In genomic region chr1:9817734-9818133, GRCh38 we compare ENCODE assay signal across 17 cellular contexts. TPM values are rescaled to one million over a fixed set of nuclear protein-coding genes. Genes with fewer than 3 reads are reported as not detected.
DNase-seq lines count a peak whose midpoint lies in the region; ATAC-seq and TF ChIP-seq lines count a peak whose summit lies in the region.
"Had no signal": no experiment of that assay in that cellular context is flagged by ENCODE, and none has a peak within 500 bp of the region (broad histone marks: within the 10 kb centered on the region; RNA-seq: fewer than 3 reads in every experiment).

No MANE protein-coding gene starts in this region.

- H3K9me3 ChIP-seq in OCI-LY1 (ENCODE audit: low read length): no peaks in the 10 kb centered on the region
- no peaks in the 10 kb centered on the region for H3K9me3 ChIP-seq in colonic mucosa
- no peaks in the 10 kb centered on the region for H3K9me3 ChIP-seq in spleen
- H3K9me3 ChIP-seq: A549, Caco-2 had no signal

- intact Hi-C loops in cardiac septum (cut with DNase I) (no loop called here), Right ventricle myocardium superior (cut with DNase I) (no loop called here), colonic mucosa (cut with DNase I) (no loop called here), spleen (cut with DNase I; ENCODE audit: low total_unique reads) (no loop called here)

- TF ChIP-seq POLR2A in spleen (IDR thresholded peaks at IDR 0.05): no peak

- H3K4me3 ChIP-seq in OCI-LY1 (ENCODE audit: low read depth, low read length, poor library complexity, severe bottlenecking): no peak overlapping the region
- no peak overlapping the region for H3K4me3 ChIP-seq in colonic mucosa
- H3K4me3 ChIP-seq in spleen: no peak overlapping the region
- H3K4me3 ChIP-seq: A549, GM23248 had no signal

- H3K4me2 ChIP-seq in OCI-LY1 (ENCODE audit: low read length): no peak overlapping the region
- H3K4me2 ChIP-seq: A549 had no signal

- H3F3A ChIP-seq in OCI-LY1 (ENCODE audit: insufficient read depth, low read length): 0 out of 2 replicates have a peak, but pooled peaks cover 3% of the 10 kb centered on the region

- no peak overlapping the region for H2AFZ ChIP-seq in OCI-LY1 (ENCODE audit: low read length)
- H2AFZ ChIP-seq: GM23248 had no signal

- ATAC-seq in Right ventricle myocardium superior (ENCODE audit: poor library complexity) (no peak), GM21381 (IDR thresholded peaks at IDR 0.05; ENCODE audit: unreplicated experiment) (no peak), GM19455 (IDR thresholded peaks at IDR 0.05; ENCODE audit: unreplicated experiment) (no peak)
- ATAC-seq: A549 had no signal

- no peaks in the 10 kb centered on the region for H3K9me2 ChIP-seq in OCI-LY1 (ENCODE audit: low read depth, low read length)

- DNase-seq in cardiac septum (ENCODE audit: low spot score) (peak; percentile 41), Right ventricle myocardium superior (no peak), colonic mucosa (no peak), spleen (peak; percentile 11), putamen (ENCODE audit: low spot score) (no peak)
- DNase-seq: AML-193; Caco-2; CD4-positive, alpha-beta T cell; GDM1; GM23248; HCEC 1CT had no signal

- peaks cover 90% of the 10 kb centered on the region for H3K4me1 ChIP-seq in OCI-LY1 (ENCODE audit: insufficient read depth, low read length, severe bottlenecking)
- H3K4me1 ChIP-seq in colonic mucosa: peaks cover 17% of the 10 kb centered on the region
- peaks cover 9 to 47% (median 28%) of the 10 kb centered on the region in 6 donors for H3K4me1 ChIP-seq in spleen

- H3K27me3 ChIP-seq in OCI-LY1 (ENCODE audit: insufficient read depth, low read length) (no peaks in the 10 kb centered on the region), colonic mucosa (no peaks in the 10 kb centered on the region), spleen (replicated peaks in 1 of 7) (peaks cover 0 to 20% (median 0%) of the 10 kb centered on the region in 7 donors)

- no peaks in the 10 kb centered on the region for H4K20me1 ChIP-seq in OCI-LY1 (ENCODE audit: insufficient read depth, low read length)

- H3K27ac ChIP-seq in OCI-LY1 (ENCODE audit: low read depth, low read length, poor library complexity, severe bottlenecking) (peak overlapping the region; percentile 75), colonic mucosa (peak overlapping the region; percentile 90), spleen (no peak overlapping the region)
- H3K27ac ChIP-seq: 22Rv1, A549, C4-2B, GM23248 had no signal

- H3K36me3 ChIP-seq in OCI-LY1 (ENCODE audit: insufficient read depth, low read length) (peaks cover 28% of the 10 kb centered on the region), colonic mucosa (no peaks in the 10 kb centered on the region), spleen (no peaks in the 10 kb centered on the region)

- peaks cover 98% of the 10 kb centered on the region for H3K79me2 ChIP-seq in OCI-LY1 (ENCODE audit: insufficient read depth, low read length)

- H3K9ac ChIP-seq in OCI-LY1 (ENCODE audit: low read length) (no peak overlapping the region), colonic mucosa (ENCODE audit: low read depth in 2 of 2, low read length in 2 of 2) (no peak overlapping the region)
- H3K9ac ChIP-seq: GM23248 had no signal

- TF ChIP-seq CTCF in OCI-LY1 (IDR thresholded peaks at IDR 0.05; ENCODE audit: low read length) (no peak), colonic mucosa (IDR thresholded peaks at IDR 0.05) (no peak), spleen (IDR thresholded peaks at IDR 0.05 in 8 of 11, conservative IDR thresholded peaks at IDR 0.05 in 3 of 11) (no peak)

- WGBS in spleen, 5 donors: 89 to 97% (median 96%) methylated on average over 4 of the region's 4 CpGs

RNA-seq across cellular contexts. Expression of gene CLSTN1, which starts 6.0 kb away (rescaled TPM):
- total RNA-seq in cardiac septum (59.1 TPM), Right ventricle myocardium superior (48.8 TPM), colonic mucosa (100 to 1,000 TPM; 215 to 226 TPM), spleen (10 to 100 TPM; 55.9 to 70.7 (median 62.5) TPM)
- 10 to 100 TPM; 28.8 to 36.4 (median 30.3) TPM for polyA plus RNA-seq in spleen

Comparison
In these comparisons a context has a peak if more than half of its experiments do, and no peak if none do; other contexts are left out.
1. DNase-seq: peak in cardiac septum (single experiment) and spleen (single experiment); none in Right ventricle myocardium superior (single experiment), colonic mucosa (single experiment) and putamen (single experiment).
2. H3K27ac ChIP-seq: peak in OCI-LY1 (single experiment) and colonic mucosa (single experiment); none in spleen (0 of 8).